Comparison of ENCODE assay signal across 28 cellular contexts in the genomic region with DNA sequence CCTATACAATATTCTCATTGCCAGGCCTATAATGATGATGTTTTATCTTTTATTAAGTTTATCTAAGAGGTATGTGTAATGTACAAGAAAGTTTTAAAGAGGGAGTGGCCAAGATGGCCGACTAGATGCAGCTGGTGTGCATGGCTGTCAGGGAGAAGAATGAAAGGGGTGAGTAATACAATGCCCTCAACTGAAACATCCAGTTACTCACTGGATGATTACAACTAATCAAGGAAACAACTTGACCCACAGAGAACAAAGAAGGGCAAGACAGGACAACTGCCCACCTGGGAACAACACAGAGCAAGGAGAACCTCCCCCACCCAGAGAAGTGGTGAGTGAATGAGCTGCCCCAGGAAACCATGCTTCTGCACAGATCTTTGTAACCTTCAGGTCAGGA.
"Had no signal": no experiment of that assay in that cellular context is flagged by ENCODE, and none has a peak within 500 bp of the region (broad histone marks: within the 10 kb centered on the region; RNA-seq: fewer than 3 reads in every experiment).

No MANE protein-coding gene starts in this region.

- H3K9me3 ChIP-seq: adrenal gland, body of pancreas, Peyer's patch, SJSA1, SK-N-SH had no signal

- H3K9ac ChIP-seq: SK-N-SH had no signal

- H3K4me3 ChIP-seq: adrenal gland, body of pancreas, Peyer's patch, SJSA1 had no signal

- DNase-seq: activated CD4-positive, alpha-beta T cell treated with anti-CD3 and anti-CD28 coated beads, Interleukin-2, amount 10 ng/mL, durations not matched to agents 24 days and 14 days; activated CD4-positive, alpha-beta T cell treated with anti-CD3 and anti-CD28 coated beads, Interleukin-2, amount 50 U/mL, for 48 hours; activated CD8-positive, alpha-beta T cell treated with anti-CD3 and anti-CD28 coated beads, Interleukin-2, amount 10 ng/mL, durations not matched to agents 7 days and 5 days; activated gamma-delta T cell treated with Interleukin-2 at 50 U/mL for 16 hours; activated naive CD4-positive, alpha-beta T cell treated with anti-CD3 and anti-CD28 coated beads for 36 hours; activated T-cell treated with anti-CD3 and anti-CD28 coated beads, Interleukin-2, amount 50 U/mL, for 24 hours; adrenal gland; body of pancreas; central memory CD4-positive, alpha-beta T cell; NCI-H1105; NCI-H1417 treated with DMSO at 0.1 percent for 48 hours; NCI-H187 treated with DMSO at 0.1 percent for 48 hours; NCI-H2081; NCI-H2171 treated with DMSO at 0.1 percent for 48 hours; NCI-H2227 treated with DMSO at 0.1 percent for 48 hours; NCI-H446; NCI-H510A treated with DMSO at 0.1 percent for 48 hours; NCI-H69; Peyer's patch; RPMI8226; SHP77 treated with DMSO at 0.1 percent for 48 hours; SK-N-SH had no signal

- H3K27ac Mint-ChIP-seq: activated CD4-positive, alpha-beta T cell treated with anti-CD3 and anti-CD28 coated beads, Interleukin-2, amount 10 ng/mL, durations not matched to agents 24 days and 14 days; activated CD8-positive, alpha-beta T cell treated with anti-CD3 and anti-CD28 coated beads, Interleukin-2, amount 10 ng/mL, durations not matched to agents 7 days and 5 days; activated naive CD4-positive, alpha-beta T cell treated with anti-CD3 and anti-CD28 coated beads for 36 hours; activated naive CD4-positive, alpha-beta T cell treated with anti-CD3 and anti-CD28 coated beads, Interleukin-2, amount 50 U/mL, for 72 hours; activated T-cell treated with anti-CD3 and anti-CD28 coated beads, Interleukin-2, amount 50 U/mL, for 24 hours; T-helper 1 cell treated with Interleukin-12 subunit alpha and Interleukin-12 subunit beta and Interleukin-4 antibody, amounts not matched to agents 30 μg/mL and 1 μg/mL, for 36 hours; T-helper 2 cell treated with Interferon-gamma antibody and Interleukin-4, amounts not matched to agents 5 μg/mL and 100 μg/mL, for 36 hours had no signal

- H3K4me3 Mint-ChIP-seq: activated CD4-positive, alpha-beta T cell treated with anti-CD3 and anti-CD28 coated beads, Interleukin-2, amount 10 ng/mL, durations not matched to agents 24 days and 14 days; activated CD8-positive, alpha-beta T cell treated with anti-CD3 and anti-CD28 coated beads, Interleukin-2, amount 10 ng/mL, durations not matched to agents 7 days and 5 days; activated naive CD4-positive, alpha-beta T cell treated with anti-CD3 and anti-CD28 coated beads for 36 hours; activated T-cell treated with anti-CD3 and anti-CD28 coated beads, Interleukin-2, amount 50 U/mL, for 24 hours; T-helper 1 cell treated with Interleukin-12 subunit alpha and Interleukin-12 subunit beta and Interleukin-4 antibody, amounts not matched to agents 30 μg/mL and 1 μg/mL, for 36 hours; T-helper 2 cell treated with Interferon-gamma antibody and Interleukin-4, amounts not matched to agents 5 μg/mL and 100 μg/mL, for 36 hours had no signal

- FAIRE-seq: astrocyte, TTC549 had no signal

- H3K27me3 ChIP-seq: adrenal gland, body of pancreas, Peyer's patch, SJSA1 had no signal

- H3K27me3 Mint-ChIP-seq: activated CD4-positive, alpha-beta T cell treated with anti-CD3 and anti-CD28 coated beads, Interleukin-2, amount 10 ng/mL, durations not matched to agents 24 days and 14 days; activated T-cell treated with anti-CD3 and anti-CD28 coated beads, Interleukin-2, amount 50 U/mL, for 24 hours had no signal

- H3K9me3 Mint-ChIP-seq: activated CD4-positive, alpha-beta T cell treated with anti-CD3 and anti-CD28 coated beads, Interleukin-2, amount 10 ng/mL, durations not matched to agents 24 days and 14 days had no signal

- H3K4me1 ChIP-seq: adrenal gland, body of pancreas, Peyer's patch, SJSA1 had no signal

- H3K4me2 ChIP-seq: SK-N-SH had no signal

- H3K27ac ChIP-seq: adrenal gland, body of pancreas, Peyer's patch, SJSA1 had no signal

- H3K36me3 ChIP-seq: adrenal gland, Peyer's patch, SJSA1 had no signal

- H3K4me1 Mint-ChIP-seq: activated CD4-positive, alpha-beta T cell treated with anti-CD3 and anti-CD28 coated beads, Interleukin-2, amount 10 ng/mL, durations not matched to agents 24 days and 14 days had no signal
